ENCODE assay signal across 12 cellular contexts in the genomic region with DNA sequence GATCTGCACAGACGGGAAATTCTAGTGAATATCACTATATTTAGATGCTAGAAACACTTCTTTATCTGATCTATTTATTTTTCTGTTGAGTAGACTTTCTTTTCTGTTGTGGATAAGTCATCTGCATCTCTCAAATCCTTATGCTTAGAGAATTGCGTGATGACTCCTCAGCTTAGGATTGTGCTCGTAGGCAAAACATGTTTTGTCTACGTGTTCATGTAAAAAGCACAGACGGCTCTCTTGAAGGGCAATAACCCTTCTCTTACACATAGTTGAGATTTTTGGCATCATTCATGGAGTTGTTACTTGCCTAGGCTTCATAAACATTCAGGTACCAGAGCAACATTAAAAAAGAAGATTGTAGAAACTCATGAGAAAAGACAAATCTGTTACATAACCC. TPM values are rescaled to one million over a fixed set of nuclear protein-coding genes. Genes with fewer than 3 reads are reported as not detected.
DNase-seq lines count a peak whose midpoint lies in the region; ATAC-seq and TF ChIP-seq lines count a peak whose summit lies in the region.
"Had no signal": no experiment of that assay in that cellular context is flagged by ENCODE, and none has a peak within 500 bp of the region (broad histone marks: within the 10 kb centered on the region; RNA-seq: fewer than 3 reads in every experiment).

No MANE protein-coding gene starts in this region.

- H3K9me3 Mint-ChIP-seq in osteocyte (ENCODE audit: unreplicated experiment) (no peaks in the 10 kb centered on the region), Caco-2 (ENCODE audit: unreplicated experiment) (peaks cover 7% of the 10 kb centered on the region)

- no peaks in the 10 kb centered on the region for H3K9me3 ChIP-seq in Caco-2

- H3K27ac Mint-ChIP-seq in osteocyte (ENCODE audit: unreplicated experiment) = peak overlapping the region; percentile 91
- no peak overlapping the region for H3K27ac Mint-ChIP-seq in Caco-2 (ENCODE audit: unreplicated experiment)
- H3K27ac Mint-ChIP-seq: CD14-positive monocyte, nephron progenitor cell had no signal

- H3K27me3 ChIP-seq in Caco-2 (replicated peaks; ENCODE audit: control insufficient read depth, insufficient read depth, low read length) = no peaks in the 10 kb centered on the region

- H3K4me3 ChIP-seq in AG10803 (ENCODE audit: low read length) (peak overlapping the region; percentile 10; the same call in 1 of the 2 replicates), Caco-2 (ENCODE audit: low read depth, low read length) (no peak overlapping the region)

- ATAC-seq in SK-N-SH treated with all-trans-retinoic acid at 6 μM for 48 hours (peak; percentile 85), GM21515 (IDR thresholded peaks at IDR 0.05; ENCODE audit: unreplicated experiment) (no peak)
- no peak for ATAC-seq in activated CD4-positive, CD25-positive, alpha-beta regulatory T cell treated with anti-CD3 and anti-CD28 coated beads, Interleukin-2, amount 50 U/mL, for 24 hours

- CTCF ChIA-PET in Caco-2 (lab: Charles Lee) = no interaction called here

- DNase-seq in AG10803 (ENCODE audit: low read depth) = peak; percentile 98
- peak; percentile 58 for DNase-seq in fibroblast of gingiva (ENCODE audit: low read depth)
- no peak for DNase-seq in osteocyte (ENCODE audit: extremely low spot score, unreplicated experiment)
- no peak for DNase-seq in NCI-H446 (lab: John Stamatoyannopoulos, UW)
- DNase-seq in Caco-2 = no peak
- DNase-seq: NCI-H1417; nephron progenitor cell; stimulated activated CD4-positive, alpha-beta T cell treated with anti-CD3 and anti-CD28 coated beads, Interleukin-4, amount 100 ng/mL, for 1 hour had no signal

- H3K27me3 Mint-ChIP-seq in osteocyte (ENCODE audit: unreplicated experiment) = no peaks in the 10 kb centered on the region
- H3K27me3 Mint-ChIP-seq in Caco-2 (ENCODE audit: insufficient read depth, unreplicated experiment) = no peaks in the 10 kb centered on the region

- H3K4me3 Mint-ChIP-seq in osteocyte (ENCODE audit: unreplicated experiment) (peak overlapping the region; percentile 34), Caco-2 (ENCODE audit: unreplicated experiment) (no peak overlapping the region)
- H3K4me3 Mint-ChIP-seq: CD14-positive monocyte, nephron progenitor cell had no signal

- H3K4me1 ChIP-seq in Caco-2 = peaks cover 8% of the 10 kb centered on the region

- TF ChIP-seq CTCF in AG10803 (conservative IDR thresholded peaks at IDR 0.05; ENCODE audit: low read length) (no peak), osteocyte (IDR thresholded peaks at IDR 0.05) (no peak), Caco-2 (IDR thresholded peaks at IDR 0.05; ENCODE audit: insufficient read depth in 1 of 2, low read depth in 1 of 2, low read length in 1 of 2, severe bottlenecking in 1 of 2, unreplicated experiment in 1 of 2) (no peak)

- intact Hi-C loops in Caco-2 (cut with micrococcal nuclease; ENCODE audit: unreplicated experiment) = no loop called here

- BruUV-seq in Caco-2 (replicated peaks; lab: Mats Ljungman, UMichigan) = no TSS peak

- no peaks in the 10 kb centered on the region for H3K36me3 ChIP-seq in Caco-2 (ENCODE audit: control insufficient read depth, insufficient read depth, low read length)

- H3K4me1 Mint-ChIP-seq in osteocyte (ENCODE audit: unreplicated experiment) = peaks cover 55% of the 10 kb centered on the region
- peaks cover 19% of the 10 kb centered on the region for H3K4me1 Mint-ChIP-seq in Caco-2 (ENCODE audit: low read depth, unreplicated experiment)
- H3K4me1 Mint-ChIP-seq: CD14-positive monocyte had no signal

- POLR2A ChIA-PET in Caco-2 (lab: Charles Lee) = interaction anchor here (0.5 kb wide), 1 partner anchor 19 kb away, joined by 3 read pairs; the partner anchor contains the start of gene PPFIBP1

- no peaks in the 10 kb centered on the region for H3K36me3 Mint-ChIP-seq in osteocyte (ENCODE audit: unreplicated experiment)
- H3K36me3 Mint-ChIP-seq in Caco-2 (ENCODE audit: insufficient read depth, unreplicated experiment) = peaks cover 6% of the 10 kb centered on the region
- H3K36me3 Mint-ChIP-seq: CD14-positive monocyte had no signal

TF ChIP-seq in SK-N-SH treated with all-trans-retinoic acid at 6 μM for 48 hours, 23 proteins besides CTCF, POLR2A, EP300 and RAD21:
- TF ChIP-seq ZC3H10 (CRISPR knock-in tag; IDR thresholded peaks at IDR 0.05) (no peak), TOX (CRISPR knock-in tag; IDR thresholded peaks at IDR 0.05; ENCODE audit: borderline replicate concordance) (no peak), ISL1 (CRISPR knock-in tag; IDR thresholded peaks at IDR 0.05) (no peak), GLIS3 (CRISPR knock-in tag; IDR thresholded peaks at IDR 0.05) (no peak), SNAI2 (CRISPR knock-in tag; IDR thresholded peaks at IDR 0.05) (no peak), ARNTL (CRISPR knock-in tag; IDR thresholded peaks at IDR 0.05; ENCODE audit: borderline replicate concordance, low read depth) (no peak), ZNF70 (CRISPR knock-in tag; IDR thresholded peaks at IDR 0.05) (no peak), OSR1 (CRISPR knock-in tag; IDR thresholded peaks at IDR 0.05) (no peak), BACH2 (CRISPR knock-in tag; IDR thresholded peaks at IDR 0.05; ENCODE audit: borderline replicate concordance) (no peak), CSRNP3 (CRISPR knock-in tag; IDR thresholded peaks at IDR 0.05) (no peak)
- TF ChIP-seq, protein P1, sequence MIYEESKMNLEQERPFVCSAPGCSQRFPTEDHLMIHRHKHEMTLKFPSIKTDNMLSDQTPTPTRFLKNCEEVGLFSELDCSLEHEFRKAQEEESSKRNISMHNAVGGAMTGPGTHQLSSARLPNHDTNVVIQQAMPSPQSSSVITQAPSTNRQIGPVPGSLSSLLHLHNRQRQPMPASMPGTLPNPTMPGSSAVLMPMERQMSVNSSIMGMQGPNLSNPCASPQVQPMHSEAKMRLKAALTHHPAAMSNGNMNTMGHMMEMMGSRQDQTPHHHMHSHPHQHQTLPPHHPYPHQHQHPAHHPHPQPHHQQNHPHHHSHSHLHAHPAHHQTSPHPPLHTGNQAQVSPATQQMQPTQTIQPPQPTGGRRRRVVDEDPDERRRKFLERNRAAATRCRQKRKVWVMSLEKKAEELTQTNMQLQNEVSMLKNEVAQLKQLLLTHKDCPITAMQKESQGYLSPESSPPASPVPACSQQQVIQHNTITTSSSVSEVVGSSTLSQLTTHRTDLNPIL (CRISPR knock-in tag; IDR thresholded peaks at IDR 0.05; ENCODE audit: low read depth) = no peak
- TF ChIP-seq, protein P2, sequence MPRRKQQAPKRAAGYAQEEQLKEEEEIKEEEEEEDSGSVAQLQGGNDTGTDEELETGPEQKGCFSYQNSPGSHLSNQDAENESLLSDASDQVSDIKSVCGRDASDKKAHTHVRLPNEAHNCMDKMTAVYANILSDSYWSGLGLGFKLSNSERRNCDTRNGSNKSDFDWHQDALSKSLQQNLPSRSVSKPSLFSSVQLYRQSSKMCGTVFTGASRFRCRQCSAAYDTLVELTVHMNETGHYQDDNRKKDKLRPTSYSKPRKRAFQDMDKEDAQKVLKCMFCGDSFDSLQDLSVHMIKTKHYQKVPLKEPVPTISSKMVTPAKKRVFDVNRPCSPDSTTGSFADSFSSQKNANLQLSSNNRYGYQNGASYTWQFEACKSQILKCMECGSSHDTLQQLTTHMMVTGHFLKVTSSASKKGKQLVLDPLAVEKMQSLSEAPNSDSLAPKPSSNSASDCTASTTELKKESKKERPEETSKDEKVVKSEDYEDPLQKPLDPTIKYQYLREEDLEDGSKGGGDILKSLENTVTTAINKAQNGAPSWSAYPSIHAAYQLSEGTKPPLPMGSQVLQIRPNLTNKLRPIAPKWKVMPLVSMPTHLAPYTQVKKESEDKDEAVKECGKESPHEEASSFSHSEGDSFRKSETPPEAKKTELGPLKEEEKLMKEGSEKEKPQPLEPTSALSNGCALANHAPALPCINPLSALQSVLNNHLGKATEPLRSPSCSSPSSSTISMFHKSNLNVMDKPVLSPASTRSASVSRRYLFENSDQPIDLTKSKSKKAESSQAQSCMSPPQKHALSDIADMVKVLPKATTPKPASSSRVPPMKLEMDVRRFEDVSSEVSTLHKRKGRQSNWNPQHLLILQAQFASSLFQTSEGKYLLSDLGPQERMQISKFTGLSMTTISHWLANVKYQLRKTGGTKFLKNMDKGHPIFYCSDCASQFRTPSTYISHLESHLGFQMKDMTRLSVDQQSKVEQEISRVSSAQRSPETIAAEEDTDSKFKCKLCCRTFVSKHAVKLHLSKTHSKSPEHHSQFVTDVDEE (CRISPR knock-in tag; IDR thresholded peaks at IDR 0.05) = no peak
- TF ChIP-seq, protein P3, sequence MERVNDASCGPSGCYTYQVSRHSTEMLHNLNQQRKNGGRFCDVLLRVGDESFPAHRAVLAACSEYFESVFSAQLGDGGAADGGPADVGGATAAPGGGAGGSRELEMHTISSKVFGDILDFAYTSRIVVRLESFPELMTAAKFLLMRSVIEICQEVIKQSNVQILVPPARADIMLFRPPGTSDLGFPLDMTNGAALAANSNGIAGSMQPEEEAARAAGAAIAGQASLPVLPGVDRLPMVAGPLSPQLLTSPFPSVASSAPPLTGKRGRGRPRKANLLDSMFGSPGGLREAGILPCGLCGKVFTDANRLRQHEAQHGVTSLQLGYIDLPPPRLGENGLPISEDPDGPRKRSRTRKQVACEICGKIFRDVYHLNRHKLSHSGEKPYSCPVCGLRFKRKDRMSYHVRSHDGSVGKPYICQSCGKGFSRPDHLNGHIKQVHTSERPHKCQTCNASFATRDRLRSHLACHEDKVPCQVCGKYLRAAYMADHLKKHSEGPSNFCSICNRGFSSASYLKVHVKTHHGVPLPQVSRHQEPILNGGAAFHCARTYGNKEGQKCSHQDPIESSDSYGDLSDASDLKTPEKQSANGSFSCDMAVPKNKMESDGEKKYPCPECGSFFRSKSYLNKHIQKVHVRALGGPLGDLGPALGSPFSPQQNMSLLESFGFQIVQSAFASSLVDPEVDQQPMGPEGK (CRISPR knock-in tag; IDR thresholded peaks at IDR 0.05; ENCODE audit: borderline replicate concordance) = no peak

RNA-seq across cellular contexts. Expression of gene PPFIBP1, which starts 18.6 kb away (rescaled TPM):
- total RNA-seq in osteocyte (81.5 and 84.1 TPM in 2 replicates), Caco-2 (2022) (109 and 134 TPM in 2 replicates)

Comparison
In these comparisons a context has a peak if more than half of its experiments do, and no peak if none do; other contexts are left out.
1. DNase-seq: peak in AG10803 (single experiment) and fibroblast of gingiva (single experiment); none in osteocyte (single experiment), NCI-H446 (0 of 2) and Caco-2 (0 of 2).